8 cellular contexts compared by ENCODE assay signal in the genomic region with DNA sequence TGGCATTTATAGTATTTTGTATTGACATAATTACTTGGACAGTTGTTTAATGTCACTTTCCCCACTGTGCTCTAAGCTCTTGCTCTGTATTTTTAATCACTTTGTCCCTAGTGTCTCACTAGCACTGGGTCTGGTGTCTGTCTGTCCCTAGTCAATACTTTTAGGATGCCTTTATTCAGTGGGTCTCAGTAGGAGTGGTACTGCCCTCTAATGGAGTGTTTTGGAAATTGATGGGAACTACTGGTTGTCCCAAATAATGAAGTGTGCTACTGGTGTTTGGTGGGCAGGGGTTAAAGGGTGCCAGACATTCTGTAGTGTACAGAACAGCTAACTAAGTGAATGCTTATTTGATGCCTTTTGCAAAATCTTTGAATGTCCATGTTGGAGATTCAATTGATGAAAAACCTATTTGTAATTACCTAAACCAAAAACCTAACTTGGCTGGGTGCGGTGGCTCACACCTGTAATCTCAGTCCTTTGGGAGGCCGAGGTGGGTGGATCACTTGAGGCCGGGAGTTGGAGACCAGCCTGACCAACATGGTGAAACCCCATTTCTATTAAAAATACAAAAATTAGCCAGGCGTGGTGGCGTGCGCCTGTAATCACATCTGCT. TPM values are rescaled to one million over a fixed set of nuclear protein-coding genes. Genes with fewer than 3 reads are reported as not detected.
DNase-seq lines count a peak whose midpoint lies in the region; ATAC-seq and TF ChIP-seq lines count a peak whose summit lies in the region.

No MANE protein-coding gene starts in this region.

- no peaks in the 10 kb centered on the region for H3K9me3 ChIP-seq in T-helper 17 cell (ENCODE audit: control insufficient read depth, low read length, poor library complexity, severe bottlenecking)

- H3K36me3 Mint-ChIP-seq in natural killer cell (no peaks in the 10 kb centered on the region), T-helper 17 cell (ENCODE audit: low read depth) (no peaks in the 10 kb centered on the region)
- H3K36me3 Mint-ChIP-seq in natural killer cell treated with Interleukin-12 subunit alpha and Interleukin-12 subunit beta and Interleukin-15 and Interleukin-18, amount 100 ng/mL, for 72 hours: no peaks in the 10 kb centered on the region
- no peaks in the 10 kb centered on the region for H3K36me3 Mint-ChIP-seq in effector memory CD8-positive, alpha-beta T cell (ENCODE audit: insufficient read depth)

- TF ChIP-seq CTCF in natural killer cell (IDR thresholded peaks at IDR 0.05): no peak

- intact Hi-C loops in natural killer cell (cut with micrococcal nuclease) (no loop called here), Right ventricle myocardium superior (cut with DNase I) (loop anchor here (5.0 to 10.0 kb wide), 2 partner anchors 77 to 175 kb away; no protein-coding TSS in a partner anchor)

- H3K27me3 Mint-ChIP-seq in natural killer cell (ENCODE audit: low read depth in 2 of 2) (no peaks in the 10 kb centered on the region), T-helper 17 cell (peaks cover 13% of the 10 kb centered on the region)
- no peaks in the 10 kb centered on the region for H3K27me3 Mint-ChIP-seq in natural killer cell treated with Interleukin-12 subunit alpha and Interleukin-12 subunit beta and Interleukin-15 and Interleukin-18, amount 100 ng/mL, for 72 hours
- H3K27me3 Mint-ChIP-seq in effector memory CD8-positive, alpha-beta T cell: no peaks in the 10 kb centered on the region

- peak in 2 of 3 donors; percentile 28 to 43 for ATAC-seq in natural killer cell
- ATAC-seq in natural killer cell treated with Interleukin-12 subunit alpha and Interleukin-12 subunit beta and Interleukin-15 and Interleukin-18, amount 100 ng/mL, for 72 hours: no peak
- peak; percentile 47 for ATAC-seq in T-helper 17 cell
- peak; percentile 84 for ATAC-seq in Right ventricle myocardium superior (ENCODE audit: poor library complexity)
- no peak for ATAC-seq in effector memory CD8-positive, alpha-beta T cell (replicated peaks)

- H3K27ac Mint-ChIP-seq in natural killer cell (no peak overlapping the region), T-helper 17 cell (no peak overlapping the region)
- no peak overlapping the region for H3K27ac Mint-ChIP-seq in natural killer cell treated with Interleukin-12 subunit alpha and Interleukin-12 subunit beta and Interleukin-15 and Interleukin-18, amount 100 ng/mL, for 72 hours
- no peak overlapping the region for H3K27ac Mint-ChIP-seq in effector memory CD8-positive, alpha-beta T cell

- no peak for DNase-seq in natural killer cell
- no peak for DNase-seq in natural killer cell treated with Interleukin-12 subunit alpha and Interleukin-12 subunit beta and Interleukin-15 and Interleukin-18, amount 100 ng/mL, for 72 hours (ENCODE audit: low spot score)
- DNase-seq in HCEC 1CT: peak; percentile 72
- peak; percentile 60 for DNase-seq in MV-4-11 (lab: John Stamatoyannopoulos, UW)
- no peak for DNase-seq in T-helper 17 cell
- DNase-seq in Right ventricle myocardium superior: no peak
- peak; percentile 32 for DNase-seq in smooth muscle cell of the brain vasculature (ENCODE audit: low read depth, low spot score)
- DNase-seq in effector memory CD8-positive, alpha-beta T cell: no peak

- H3K9me3 Mint-ChIP-seq in natural killer cell: peaks cover 0 to 2% of the 10 kb centered on the region in 2 donors
- H3K9me3 Mint-ChIP-seq in natural killer cell treated with Interleukin-12 subunit alpha and Interleukin-12 subunit beta and Interleukin-15 and Interleukin-18, amount 100 ng/mL, for 72 hours: no peaks in the 10 kb centered on the region
- H3K9me3 Mint-ChIP-seq in effector memory CD8-positive, alpha-beta T cell: peaks cover 6% of the 10 kb centered on the region in 2 donors

- H3K4me3 Mint-ChIP-seq in natural killer cell: no peak overlapping the region
- no peak overlapping the region for H3K4me3 Mint-ChIP-seq in natural killer cell treated with Interleukin-12 subunit alpha and Interleukin-12 subunit beta and Interleukin-15 and Interleukin-18, amount 100 ng/mL, for 72 hours
- no peak overlapping the region for H3K4me3 Mint-ChIP-seq in T-helper 17 cell
- no peak overlapping the region for H3K4me3 Mint-ChIP-seq in effector memory CD8-positive, alpha-beta T cell

- H3K4me1 Mint-ChIP-seq in natural killer cell (no peaks in the 10 kb centered on the region), T-helper 17 cell (no peaks in the 10 kb centered on the region)
- H3K4me1 Mint-ChIP-seq in natural killer cell treated with Interleukin-12 subunit alpha and Interleukin-12 subunit beta and Interleukin-15 and Interleukin-18, amount 100 ng/mL, for 72 hours (ENCODE audit: low read depth in 2 of 2): no peaks in the 10 kb centered on the region
- no peaks in the 10 kb centered on the region for H3K4me1 Mint-ChIP-seq in effector memory CD8-positive, alpha-beta T cell (ENCODE audit: low read depth in 2 of 2)

RNA-seq across cellular contexts. Expression of a gene that starts 33.3 kb away (rescaled TPM):
- 10 to 100 TPM in 1 of 3 donors, 1 to 10 TPM in 2; 1.2 to 12.5 (median 1.9) TPM for total RNA-seq in natural killer cell
- total RNA-seq in natural killer cell treated with Interleukin-12 subunit alpha and Interleukin-12 subunit beta and Interleukin-15 and Interleukin-18, amount 100 ng/mL, for 72 hours: 1 to 10 TPM in 1 of 2 donors, under 1 TPM in 1; 0.76 to 2.8 TPM
- 1 to 10 TPM; 1.7 to 4.6 TPM for total RNA-seq in T-helper 17 cell
- total RNA-seq in Right ventricle myocardium superior: 24.2 TPM

Comparison
In these comparisons a context has a peak if more than half of its experiments do, and no peak if none do; other contexts are left out.
1. ATAC-seq: peak in natural killer cell (2 of 3), T-helper 17 cell (single experiment) and Right ventricle myocardium superior (single experiment); none in natural killer cell treated with Interleukin-12 subunit alpha and Interleukin-12 subunit beta and Interleukin-15 and Interleukin-18, amount 100 ng/mL, for 72 hours (0 of 2) and effector memory CD8-positive, alpha-beta T cell (single experiment).
2. DNase-seq: peak in HCEC 1CT (single experiment), MV-4-11 (single experiment) and smooth muscle cell of the brain vasculature (single experiment); none in natural killer cell (single experiment), natural killer cell treated with Interleukin-12 subunit alpha and Interleukin-12 subunit beta and Interleukin-15 and Interleukin-18, amount 100 ng/mL, for 72 hours (single experiment), T-helper 17 cell (0 of 3), Right ventricle myocardium superior (single experiment) and effector memory CD8-positive, alpha-beta T cell (0 of 3).